Comparison of ENCODE assay signal across 17 cellular contexts in genomic region chr6:68059261-68059660, GRCh38.
DNase-seq lines count a peak whose midpoint lies in the region; ATAC-seq, FAIRE-seq and TF ChIP-seq lines count a peak whose summit lies in the region.
"Had no signal": no experiment of that assay in that cellular context is flagged by ENCODE, and none has a peak within 500 bp of the region (broad histone marks: within the 10 kb centered on the region; RNA-seq: fewer than 3 reads in every experiment).

No MANE protein-coding gene starts in this region.

- H2BK120ac ChIP-seq in mesendoderm (ENCODE audit: low read depth, low read length), result no peak overlapping the region

- H3K79me1 ChIP-seq in mesendoderm (ENCODE audit: low read length), result no peaks in the 10 kb centered on the region

- no peak overlapping the region for H3K4ac ChIP-seq in mesendoderm (ENCODE audit: low read depth, low read length)

- peaks cover 5% of the 10 kb centered on the region; the same call in 1 of the 2 replicates for H3K9me3 ChIP-seq in SK-N-MC (ENCODE audit: low read depth, low read length)
- H3K9me3 ChIP-seq: Caco-2 had no signal

- peak; percentile 34 for ATAC-seq in GM18867 (IDR thresholded peaks at IDR 0.05; ENCODE audit: unreplicated experiment)
- no peak for ATAC-seq in GM21447 (IDR thresholded peaks at IDR 0.05; ENCODE audit: unreplicated experiment)
- ATAC-seq in GM18502 (IDR thresholded peaks at IDR 0.05; ENCODE audit: poor library complexity, unreplicated experiment), result no peak

- H3K27ac ChIP-seq in SK-N-MC (peak overlapping the region; percentile 93), mesendoderm (ENCODE audit: low read depth, low read length) (no peak overlapping the region)
- H3K27ac ChIP-seq: PC-9 had no signal

- no CpG with 5 or more reads among the region's 1 CpG for WGBS in mesendoderm (ENCODE audit: extremely low coverage, insufficient coverage, low lambda C conversion rate)

- H3K56ac ChIP-seq in mesendoderm (ENCODE audit: low read length), result peak overlapping the region; percentile 46

- no peak overlapping the region for H3K23ac ChIP-seq in mesendoderm (ENCODE audit: low read length)

- H4K5ac ChIP-seq in mesendoderm (ENCODE audit: low read length), result no peak overlapping the region

- peak; percentile 66 for FAIRE-seq in H54 (lab: Jason Lieb, UNC)

- H3K79me2 ChIP-seq in mesendoderm (ENCODE audit: control insufficient read depth, insufficient read depth, low read length), result no peaks in the 10 kb centered on the region

- peak overlapping the region; percentile 69 for H2AK5ac ChIP-seq in mesendoderm (ENCODE audit: low read length)

- H3K4me3 ChIP-seq in SK-N-MC (peak overlapping the region; percentile 68), mesendoderm (ENCODE audit: low read length) (no peak overlapping the region)
- H3K4me3 ChIP-seq: PC-9 had no signal

- H3K18ac ChIP-seq in mesendoderm (ENCODE audit: low read length), result no peak overlapping the region

- H3K27me3 ChIP-seq in mesendoderm (ENCODE audit: insufficient read depth, low read length, poor library complexity), result no peaks in the 10 kb centered on the region

- DNase-seq in H54 (ENCODE audit: insufficient read length, low spot score) (no peak), SK-N-MC (ENCODE audit: low read depth, low spot score) (no peak), mesendoderm (no peak), NOMO-1 treated with DMSO at 0.1 percent for 48 hours (lab: John Stamatoyannopoulos, UW; ENCODE audit: unreplicated experiment) (no peak)
- DNase-seq: Caco-2; CD4-positive, CD25-positive, alpha-beta regulatory T cell; EL; H9; NCI-H1436; NCI-H2029; NCI-H2171 treated with DMSO at 0.1 percent for 48 hours; NCI-H446 treated with DMSO at 0.1 percent for 48 hours; NCI-H748 treated with DMSO at 0.1 percent for 48 hours; PC-9 had no signal

- no peak for TF ChIP-seq POLR2A in H54 (IDR thresholded peaks at IDR 0.05; ENCODE audit: low read depth, low read length)

- H3K36me3 ChIP-seq in SK-N-MC (ENCODE audit: insufficient read depth, low read length) (no peaks in the 10 kb centered on the region), mesendoderm (ENCODE audit: control insufficient read depth, insufficient read depth, low read length) (no peaks in the 10 kb centered on the region)

- no peak overlapping the region for H3K4me2 ChIP-seq in mesendoderm (ENCODE audit: low read length)
- H3K4me2 ChIP-seq: PC-9 had no signal

- no peak overlapping the region for H2BK5ac ChIP-seq in mesendoderm (ENCODE audit: low read length)

- H3K9ac ChIP-seq in SK-N-MC (ENCODE audit: insufficient read length), result peak overlapping the region; percentile 52
- no peak overlapping the region for H3K9ac ChIP-seq in mesendoderm (ENCODE audit: low read length)

- H2BK15ac ChIP-seq in mesendoderm (replicated peaks; ENCODE audit: low read depth), result no peak overlapping the region

- no peaks in the 10 kb centered on the region for H3K4me1 ChIP-seq in mesendoderm (ENCODE audit: control insufficient read depth, low read depth, low read length)
- H3K4me1 ChIP-seq: Caco-2 had no signal

- H4K8ac ChIP-seq in mesendoderm (ENCODE audit: low read depth, low read length), result no peak overlapping the region
